8 cellular contexts compared by ENCODE assay signal in genomic region chr6:30544666-30545272, GRCh38. TPM values are rescaled to one million over a fixed set of nuclear protein-coding genes. Genes with fewer than 3 reads are reported as not detected.
DNase-seq lines count a peak whose midpoint lies in the region; ATAC-seq and TF ChIP-seq lines count a peak whose summit lies in the region.

No MANE protein-coding gene starts in this region.

- TF ChIP-seq CTCF in GM12801 (IDR thresholded peaks at IDR 0.05; ENCODE audit: extremely low read depth, insufficient read length), result peak; percentile 58
- TF ChIP-seq CTCF in WTC11 (IDR thresholded peaks at IDR 0.05), result peak; percentile 71

- peaks cover 15% of the 10 kb centered on the region for H3K36me3 Mint-ChIP-seq in WTC11

- intact Hi-C loops in posterior cingulate gyrus (cut with DNase I), result loop anchor here (2.0 kb wide), 1 partner anchor 62 kb away; no protein-coding TSS in a partner anchor

- H3K4me1 Mint-ChIP-seq in WTC11, result peaks cover 10% of the 10 kb centered on the region

- H3K9me3 Mint-ChIP-seq in WTC11, result no peaks in the 10 kb centered on the region

- no peak overlapping the region; the same call in 1 of the 2 replicates for H3K27ac Mint-ChIP-seq in WTC11

- H3K4me3 Mint-ChIP-seq in WTC11, result no peak overlapping the region

- DNase-seq in AML-193 (lab: John Stamatoyannopoulos, UW) (peak; percentile 87 to 88), NCI-H2029 treated with DMSO at 0.1 percent for 48 hours (lab: John Stamatoyannopoulos, UW) (peak; percentile 17), WTC11 (ENCODE audit: low spot score) (no peak), germinal center (ENCODE audit: low spot score) (peak; percentile 54), pons (ENCODE audit: low spot score) (peak; percentile 67), posterior cingulate gyrus (no peak)

- CTCF ChIA-PET in WTC11 (lab: Charles Lee), result interaction anchor here (0.5 to 5.9 kb wide), 44 partner anchors 8 to 543 kb away, joined by 3 to 212 read pairs (median 5); partner anchors contain the start of genes ABCF1, DHX16, GNL1 and MDC1

- ATAC-seq in WTC11 (peak; percentile 75), GM18517 (IDR thresholded peaks at IDR 0.05; ENCODE audit: unreplicated experiment) (no peak)

- H3K27me3 Mint-ChIP-seq in WTC11 (ENCODE audit: low read depth), result no peaks in the 10 kb centered on the region

- POLR2A ChIA-PET in WTC11 (lab: Charles Lee), result interaction anchor here (0.6 kb wide), 1 partner anchor 119 kb away, joined by 7 read pairs; no protein-coding TSS in a partner anchor

TF ChIP-seq in WTC11, 78 proteins besides CTCF, POLR2A, EP300 and RAD21:
- TF ChIP-seq TCF7 (CRISPR knock-in tag; IDR thresholded peaks at IDR 0.05; ENCODE audit: low read depth) (no peak), HMGXB4 (CRISPR knock-in tag; IDR thresholded peaks at IDR 0.05) (no peak), SMAD3 (CRISPR knock-in tag; IDR thresholded peaks at IDR 0.05; ENCODE audit: borderline replicate concordance) (no peak), ETV6 (CRISPR knock-in tag; IDR thresholded peaks at IDR 0.05) (no peak), ZSCAN18 (CRISPR knock-in tag; IDR thresholded peaks at IDR 0.05) (no peak), ZNF219 (CRISPR knock-in tag; IDR thresholded peaks at IDR 0.05; ENCODE audit: borderline replicate concordance) (no peak)
- TF ChIP-seq, protein P1, sequence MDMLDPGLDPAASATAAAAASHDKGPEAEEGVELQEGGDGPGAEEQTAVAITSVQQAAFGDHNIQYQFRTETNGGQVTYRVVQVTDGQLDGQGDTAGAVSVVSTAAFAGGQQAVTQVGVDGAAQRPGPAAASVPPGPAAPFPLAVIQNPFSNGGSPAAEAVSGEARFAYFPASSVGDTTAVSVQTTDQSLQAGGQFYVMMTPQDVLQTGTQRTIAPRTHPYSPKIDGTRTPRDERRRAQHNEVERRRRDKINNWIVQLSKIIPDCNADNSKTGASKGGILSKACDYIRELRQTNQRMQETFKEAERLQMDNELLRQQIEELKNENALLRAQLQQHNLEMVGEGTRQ (CRISPR knock-in tag; IDR thresholded peaks at IDR 0.05), result no peak

RNA-seq across cellular contexts. Expression of gene GNL1, which starts 11.5 kb away (rescaled TPM):
- total RNA-seq in WTC11 (2021), result 69.1 to 85.7 TPM (median 72.8 TPM) in 3 replicates

RNA-seq across cellular contexts. Expression of gene PRR3, which starts 12.3 kb away (rescaled TPM):
- total RNA-seq in WTC11 (2021), result 10.1 to 13.1 TPM (median 10.8 TPM) in 3 replicates

RNA-seq across cellular contexts. Expression of gene ABCF1, which starts 26.5 kb away (rescaled TPM):
- total RNA-seq in WTC11 (2021), result 98.7 to 102 TPM (median 101 TPM) in 3 replicates

RNA-seq across cellular contexts. Expression of gene HLA-E, which starts 55.5 kb away (rescaled TPM):
- 44.6 to 49.0 TPM (median 44.7 TPM) in 3 replicates for total RNA-seq in WTC11 (2021)

Comparison
In these comparisons a context has a peak if more than half of its experiments do, and no peak if none do; other contexts are left out.
1. DNase-seq: peak in AML-193 (2 of 2), NCI-H2029 treated with DMSO at 0.1 percent for 48 hours (single experiment), germinal center (single experiment) and pons (single experiment); none in WTC11 (single experiment) and posterior cingulate gyrus (0 of 10).